ENCODE assay signal across 1 cellular context in genomic region chr10:69374242-69374641, GRCh38.
TF ChIP-seq lines count a peak whose summit lies in the region.

No MANE protein-coding gene starts in this region.

TF ChIP-seq in SK-N-SH treated with all-trans-retinoic acid at 6 μM for 48 hours, 23 proteins besides CTCF, POLR2A, EP300 and RAD21 (continued from another document):
- TF ChIP-seq, protein P1, sequence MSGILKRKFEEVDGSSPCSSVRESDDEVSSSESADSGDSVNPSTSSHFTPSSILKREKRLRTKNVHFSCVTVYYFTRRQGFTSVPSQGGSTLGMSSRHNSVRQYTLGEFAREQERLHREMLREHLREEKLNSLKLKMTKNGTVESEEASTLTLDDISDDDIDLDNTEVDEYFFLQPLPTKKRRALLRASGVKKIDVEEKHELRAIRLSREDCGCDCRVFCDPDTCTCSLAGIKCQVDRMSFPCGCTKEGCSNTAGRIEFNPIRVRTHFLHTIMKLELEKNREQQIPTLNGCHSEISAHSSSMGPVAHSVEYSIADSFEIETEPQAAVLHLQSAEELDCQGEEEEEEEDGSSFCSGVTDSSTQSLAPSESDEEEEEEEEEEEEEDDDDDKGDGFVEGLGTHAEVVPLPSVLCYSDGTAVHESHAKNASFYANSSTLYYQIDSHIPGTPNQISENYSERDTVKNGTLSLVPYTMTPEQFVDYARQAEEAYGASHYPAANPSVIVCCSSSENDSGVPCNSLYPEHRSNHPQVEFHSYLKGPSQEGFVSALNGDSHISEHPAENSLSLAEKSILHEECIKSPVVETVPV (CRISPR knock-in tag; IDR thresholded peaks at IDR 0.05), result no peak
- TF ChIP-seq ESRRG (CRISPR knock-in tag; IDR thresholded peaks at IDR 0.05), result no peak
- TF ChIP-seq BACH2 (CRISPR knock-in tag; IDR thresholded peaks at IDR 0.05; ENCODE audit: borderline replicate concordance), result no peak
- no peak for TF ChIP-seq RARB (CRISPR knock-in tag; IDR thresholded peaks at IDR 0.05)
- TF ChIP-seq POU6F1 (CRISPR knock-in tag; IDR thresholded peaks at IDR 0.05; ENCODE audit: borderline replicate concordance, low read depth), result no peak
- no peak for TF ChIP-seq ZFP30 (CRISPR knock-in tag; IDR thresholded peaks at IDR 0.05)
- TF ChIP-seq TCF4 (CRISPR knock-in tag; IDR thresholded peaks at IDR 0.05; ENCODE audit: borderline replicate concordance), result no peak
- no peak for TF ChIP-seq ZNF70 (CRISPR knock-in tag; IDR thresholded peaks at IDR 0.05)
